ENCODE assay signal across 20 cellular contexts in the genomic region with DNA sequence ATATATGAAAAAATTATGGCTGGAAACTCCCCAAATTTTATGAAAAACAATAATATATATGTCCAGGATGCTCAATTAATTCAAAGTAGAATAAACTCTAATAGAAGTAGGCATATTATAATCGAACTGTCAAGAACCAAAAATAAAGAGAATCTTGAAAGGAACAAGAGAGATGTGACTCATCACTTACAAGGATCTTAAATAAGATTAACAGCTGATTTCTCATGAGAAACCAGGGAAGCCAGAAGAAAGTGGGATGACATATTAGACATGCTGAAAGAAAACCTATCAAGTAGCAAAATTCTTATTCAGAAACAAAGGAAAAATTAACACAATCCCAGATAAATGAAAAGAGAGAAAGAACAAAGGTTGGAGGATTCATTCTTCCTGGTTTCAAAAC.
DNase-seq lines count a peak whose midpoint lies in the region; ATAC-seq, FAIRE-seq and TF ChIP-seq lines count a peak whose summit lies in the region.
"Had no signal": no experiment of that assay in that cellular context is flagged by ENCODE, and none has a peak within 500 bp of the region (broad histone marks: within the 10 kb centered on the region; RNA-seq: fewer than 3 reads in every experiment).

No MANE protein-coding gene starts in this region.

- no peaks in the 10 kb centered on the region for H3K27me3 ChIP-seq in tibial artery
- H3K27me3 ChIP-seq: BLaER1 treated with 17β-estradiol and CSF1 and Interleukin-3, amounts not matched to agents 10 nM and 100 nM; left lung had no signal

- intact Hi-C loops in tibial artery (cut with DNase I; ENCODE audit: low total_unique reads), result no loop called here

- H3K27ac ChIP-seq in tibial artery, result no peak overlapping the region
- H3K27ac ChIP-seq: BLaER1 treated with 17β-estradiol and CSF1 and Interleukin-3, amounts not matched to agents 10 nM and 100 nM; left lung; thoracic aorta had no signal

- TF ChIP-seq CTCF in fibroblast of pulmonary artery (IDR thresholded peaks at IDR 0.05; ENCODE audit: low read length, missing control alignments), result no peak
- no peak for TF ChIP-seq CTCF in tibial artery (IDR thresholded peaks at IDR 0.05)

- H3K36me3 ChIP-seq in tibial artery, result peaks cover 25 to 49% (median 45%) of the 10 kb centered on the region in 3 donors
- H3K36me3 ChIP-seq: thoracic aorta had no signal

- peak; percentile 51 for FAIRE-seq in G401.6 (lab: Jason Lieb, UNC)
- FAIRE-seq: GM12892 had no signal

- H3K4me3 ChIP-seq in fibroblast of pulmonary artery (replicated peaks; ENCODE audit: low read depth, low read length) (no peak overlapping the region), tibial artery (no peak overlapping the region)
- H3K4me3 ChIP-seq: BLaER1 treated with 17β-estradiol and CSF1 and Interleukin-3, amounts not matched to agents 10 nM and 100 nM; left lung; thoracic aorta had no signal

- DNase-seq in M059J (ENCODE audit: low read depth) (peak; percentile 65), amniotic epithelial cell (ENCODE audit: low read depth) (peak; percentile 49), fibroblast of pulmonary artery (ENCODE audit: low read depth) (peak; percentile 35), tibial artery (no peak)
- DNase-seq: activated B cell treated with CpG ODN at 0.5 μM for 24 hours; activated CD8-positive, alpha-beta memory T cell treated with anti-CD3 and anti-CD28 coated beads, Interleukin-2, amount 10 ng/mL, durations not matched to agents 7 days and 5 days; activated gamma-delta T cell; KG1; left lung; NCI-H146; NCI-H510A; stimulated activated CD4-positive, alpha-beta T cell treated with anti-CD3 and anti-CD28 coated beads, Interleukin-4, amount 100 ng/mL, for 24 hours; T-cell had no signal

- H3K4me1 ChIP-seq in tibial artery, result peaks cover 0 to 17% (median 2%) of the 10 kb centered on the region in 4 donors
- H3K4me1 ChIP-seq: left lung had no signal

- peaks cover 0 to 18% (median 0%) of the 10 kb centered on the region in 3 donors for H3K9me3 ChIP-seq in tibial artery

- ATAC-seq in GM18520 (IDR thresholded peaks at IDR 0.05; ENCODE audit: unreplicated experiment) (no peak), HG03442 (IDR thresholded peaks at IDR 0.05; ENCODE audit: unreplicated experiment) (no peak), GM19452 (IDR thresholded peaks at IDR 0.05; ENCODE audit: unreplicated experiment) (no peak)
- ATAC-seq: activated CD8-positive, alpha-beta memory T cell treated with anti-CD3 and anti-CD28 coated beads, Interleukin-2, amount 10 ng/mL, durations not matched to agents 7 days and 5 days; left lung; T-cell had no signal

Comparison
In these comparisons a context has a peak if more than half of its experiments do, and no peak if none do; other contexts are left out.
1. DNase-seq: peak in M059J (single experiment), amniotic epithelial cell (single experiment) and fibroblast of pulmonary artery (single experiment); none in tibial artery (0 of 2).